ENCODE assay signal across 10 cellular contexts in genomic region chr9:132973713-132974112, GRCh38. TPM values are rescaled to one million over a fixed set of nuclear protein-coding genes. Genes with fewer than 3 reads are reported as not detected.
DNase-seq lines count a peak whose midpoint lies in the region; ATAC-seq and TF ChIP-seq lines count a peak whose summit lies in the region.
"Had no signal": no experiment of that assay in that cellular context is flagged by ENCODE, and none has a peak within 500 bp of the region (broad histone marks: within the 10 kb centered on the region; RNA-seq: fewer than 3 reads in every experiment).

No MANE protein-coding gene starts in this region.

- no peak for TF ChIP-seq POLR2A in Peyer's patch (IDR thresholded peaks at IDR 0.05)

- H2BK5ac ChIP-seq in neuronal stem cell (ENCODE audit: low read length): no peak overlapping the region

- ATAC-seq in RWPE2 (ENCODE audit: low read depth): 0 out of 3 replicates have a peak, but pooled peaks have one; percentile 32

- DNase-seq in NOMO-1 treated with DMSO at 0.1 percent for 48 hours (lab: John Stamatoyannopoulos, UW; ENCODE audit: unreplicated experiment) (peak; percentile 10), NOMO-1 treated with dmso at 0.1 percent for 144 hours (lab: John Stamatoyannopoulos, UW; ENCODE audit: unreplicated experiment) (no peak), GM12865 (ENCODE audit: low read depth) (peak; percentile 40), RWPE2 (ENCODE audit: low spot score) (no peak), fibroblast of pulmonary artery (ENCODE audit: low read depth) (peak; percentile 21), Peyer's patch (no peak), neuronal stem cell (ENCODE audit: low spot score) (no peak), GM19240 (ENCODE audit: insufficient read length, low spot score) (no peak)
- DNase-seq: activated B cell treated with CpG ODN at 0.5 μM for 24 hours, NCI-H1930 had no signal

- no peaks in the 10 kb centered on the region for H3K79me1 ChIP-seq in neuronal stem cell (ENCODE audit: low read depth, low read length)

- H3K23ac ChIP-seq in neuronal stem cell (ENCODE audit: low read depth, low read length, poor library complexity): no peak overlapping the region

- no peaks in the 10 kb centered on the region for H3K36me3 ChIP-seq in RWPE2 (ENCODE audit: low read depth)
- no peaks in the 10 kb centered on the region for H3K36me3 ChIP-seq in Peyer's patch
- H3K36me3 ChIP-seq in neuronal stem cell (replicated peaks in 1 of 2; ENCODE audit: control insufficient read depth in 2 of 2, insufficient read depth in 2 of 2, low read length in 2 of 2): no peaks in the 10 kb centered on the region

- H2BK120ac ChIP-seq in neuronal stem cell (ENCODE audit: low read depth, low read length): no peak overlapping the region

- no peak overlapping the region for H3K9ac ChIP-seq in neuronal stem cell (ENCODE audit: low read depth, low read length, poor library complexity)

- no peak overlapping the region for H3K18ac ChIP-seq in neuronal stem cell (ENCODE audit: low read length)

- H3K14ac ChIP-seq in neuronal stem cell (ENCODE audit: low read length): no peak overlapping the region

- no peak overlapping the region for H4K91ac ChIP-seq in neuronal stem cell (ENCODE audit: low read depth, low read length, poor library complexity)

- H3K4me2 ChIP-seq in neuronal stem cell (ENCODE audit: insufficient read depth, low read length, poor library complexity, severe bottlenecking): no peak overlapping the region

- H3K9me3 ChIP-seq in RWPE2 (ENCODE audit: severe bottlenecking): no peaks in the 10 kb centered on the region
- H3K9me3 ChIP-seq in Peyer's patch: no peaks in the 10 kb centered on the region
- peaks cover 0 to 2% of the 10 kb centered on the region in 2 donors for H3K9me3 ChIP-seq in neuronal stem cell (replicated peaks in 1 of 2; ENCODE audit: control insufficient read depth in 2 of 2, insufficient read depth in 1 of 2, low read depth in 1 of 2, low read length in 2 of 2)

- H2AK5ac ChIP-seq in neuronal stem cell (ENCODE audit: low read depth, low read length): no peak overlapping the region

- no peak overlapping the region for H3K27ac ChIP-seq in RWPE2 (ENCODE audit: poor library complexity, severe bottlenecking)
- no peak overlapping the region for H3K27ac ChIP-seq in Peyer's patch
- H3K27ac ChIP-seq in neuronal stem cell (replicated peaks; ENCODE audit: low read length): no peak overlapping the region

- no peaks in the 10 kb centered on the region for H3K4me1 ChIP-seq in RWPE2 (ENCODE audit: insufficient read depth, poor library complexity, severe bottlenecking)
- peaks cover 0 to 8% (median 2%) of the 10 kb centered on the region in 4 donors for H3K4me1 ChIP-seq in Peyer's patch
- peaks cover 0 to 1% of the 10 kb centered on the region in 2 donors for H3K4me1 ChIP-seq in neuronal stem cell (ENCODE audit: control insufficient read depth in 2 of 2, insufficient read depth in 1 of 2, low read depth in 1 of 2, low read length in 2 of 2)

- H3K4ac ChIP-seq in neuronal stem cell (ENCODE audit: low read length): no peak overlapping the region

- H3K27me3 ChIP-seq in RWPE2 (ENCODE audit: insufficient read depth, poor library complexity, severe bottlenecking) (peaks cover 23% of the 10 kb centered on the region), Peyer's patch (peaks cover 0 to 2% of the 10 kb centered on the region in 2 donors), neuronal stem cell (ENCODE audit: control insufficient read depth in 3 of 3, insufficient read depth in 3 of 3, low read depth in 1 of 3, low read length in 3 of 3) (peaks cover 4 to 59% (median 19%) of the 10 kb centered on the region in 3 experiments)

- no peak overlapping the region for H2BK12ac ChIP-seq in neuronal stem cell (ENCODE audit: low read length)

- H2AFZ ChIP-seq in neuronal stem cell (ENCODE audit: low read length): no peak overlapping the region

- no peak overlapping the region for H4K8ac ChIP-seq in neuronal stem cell (ENCODE audit: low read depth, low read length)

- no peak overlapping the region for H2BK15ac ChIP-seq in neuronal stem cell (ENCODE audit: low read length)

- TF ChIP-seq CTCF in GM12865 (IDR thresholded peaks at IDR 0.05; ENCODE audit: insufficient read depth, low read depth, low read length, missing control alignments): no peak
- no peak for TF ChIP-seq CTCF in RWPE2 (IDR thresholded peaks at IDR 0.05; ENCODE audit: poor library complexity, severe bottlenecking)
- no peak for TF ChIP-seq CTCF in fibroblast of pulmonary artery (IDR thresholded peaks at IDR 0.05; ENCODE audit: low read length, missing control alignments)
- no peak for TF ChIP-seq CTCF in Peyer's patch (IDR thresholded peaks at IDR 0.05)

- H3K4me3 ChIP-seq in GM12865 (ENCODE audit: low read depth, low read length): no peak overlapping the region
- no peak overlapping the region for H3K4me3 ChIP-seq in RWPE2 (ENCODE audit: severe bottlenecking)
- no peak overlapping the region for H3K4me3 ChIP-seq in fibroblast of pulmonary artery (replicated peaks; ENCODE audit: low read depth, low read length)
- no peak overlapping the region for H3K4me3 ChIP-seq in Peyer's patch
- no peak overlapping the region for H3K4me3 ChIP-seq in neuronal stem cell (ENCODE audit: low read length in 2 of 2)

- WGBS in neuronal stem cell (ENCODE audit: extremely low coverage in 2 of 2, insufficient read length in 2 of 2, insufficient replicate concordance in 1 of 2), 2 donors: no CpG with 5 or more reads among the region's 5 CpGs

RNA-seq across cellular contexts. Expression of gene GFI1B, which starts 4.8 kb away (rescaled TPM):
- total RNA-seq in Peyer's patch: 1 to 10 TPM in 2 of 4 donors, under 1 TPM in 1, not detected in 1; 0.88 to 2.7 (median 2.4) TPM
- 0.07 TPM for polyA plus RNA-seq in neuronal stem cell (2013, experiment 1 of 2)
- 0.04 TPM for polyA plus RNA-seq in neuronal stem cell (2013, experiment 2 of 2)

RNA-seq across cellular contexts. Expression of gene TSC1, which starts 29.3 kb away (rescaled TPM):
- total RNA-seq in Peyer's patch: 100 to 1,000 TPM in 1 of 4 donors, 10 to 100 TPM in 3; 38.4 to 155 (median 81.6) TPM
- 19.4 TPM for polyA plus RNA-seq in neuronal stem cell (2013, experiment 1 of 2)
- 18.7 TPM for polyA plus RNA-seq in neuronal stem cell (2013, experiment 2 of 2)

RNA-seq across cellular contexts. Expression of gene GTF3C5, which starts 57.1 kb away (rescaled TPM):
- total RNA-seq in Peyer's patch: 100 to 1,000 TPM in 1 of 4 donors, 10 to 100 TPM in 3; 63.7 to 103 (median 73.5) TPM
- polyA plus RNA-seq in neuronal stem cell (2013, experiment 1 of 2): 61.8 TPM
- polyA plus RNA-seq in neuronal stem cell (2013, experiment 2 of 2): 62.4 TPM

Comparison
In these comparisons a context has a peak if more than half of its experiments do, and no peak if none do; other contexts are left out.
1. DNase-seq: peak in NOMO-1 treated with DMSO at 0.1 percent for 48 hours (single experiment), GM12865 (single experiment) and fibroblast of pulmonary artery (single experiment); none in NOMO-1 treated with dmso at 0.1 percent for 144 hours (single experiment), RWPE2 (single experiment), Peyer's patch (0 of 3), neuronal stem cell (single experiment) and GM19240 (single experiment).